9 cellular contexts compared by ENCODE assay signal in genomic region chr12:124188561-124189405, GRCh38.
DNase-seq lines count a peak whose midpoint lies in the region; FAIRE-seq and TF ChIP-seq lines count a peak whose summit lies in the region.
"Had no signal": no experiment of that assay in that cellular context is flagged by ENCODE, and none has a peak within 500 bp of the region (broad histone marks: within the 10 kb centered on the region; RNA-seq: fewer than 3 reads in every experiment).

No MANE protein-coding gene starts in this region.

- H3K27ac Mint-ChIP-seq in CD14-positive monocyte (peak overlapping the region in 1 of 7 donors; percentile 13), mesothelial cell of epicardium (peak overlapping the region; percentile 94)
- H3K27ac Mint-ChIP-seq: activated naive CD4-positive, alpha-beta T cell treated with anti-CD3 and anti-CD28 coated beads, Interleukin-2, amount 50 U/mL, for 72 hours had no signal

- intact Hi-C loops in CD14-positive monocyte (cut with micrococcal nuclease): no loop called here

- TF ChIP-seq CTCF in CD14-positive monocyte (IDR thresholded peaks at IDR 0.05): no peak
- TF ChIP-seq CTCF in bronchial epithelial cell (IDR thresholded peaks at IDR 0.05; ENCODE audit: insufficient read depth, low read length, severe bottlenecking): no peak
- TF ChIP-seq CTCF in mesothelial cell of epicardium (IDR thresholded peaks at IDR 0.05; ENCODE audit: unreplicated experiment): no peak

- no peaks in the 10 kb centered on the region for H3K36me3 ChIP-seq in bronchial epithelial cell (ENCODE audit: control insufficient read depth, insufficient read depth, low read length)

- H3K27me3 ChIP-seq in bronchial epithelial cell (ENCODE audit: control insufficient read depth, insufficient read depth, low read length): no peaks in the 10 kb centered on the region

- H3K27me3 Mint-ChIP-seq in CD14-positive monocyte (ENCODE audit: low read depth in 3 of 3) (peaks cover 0 to 2% (median 2%) of the 10 kb centered on the region in 3 donors), mesothelial cell of epicardium (ENCODE audit: low read depth) (no peaks in the 10 kb centered on the region)

- no peak for FAIRE-seq in bronchial epithelial cell (lab: Jason Lieb, UNC)

- DNase-seq in CD14-positive monocyte (ENCODE audit: low spot score) (peak; percentile 34), NCI-H1436 treated with DMSO at 0.1 percent for 48 hours (lab: John Stamatoyannopoulos, UW) (peak; percentile 43), bronchial epithelial cell (ENCODE audit: low read depth) (peak; percentile 11), mesothelial cell of epicardium (ENCODE audit: low spot score in 2 of 2, unreplicated experiment in 2 of 2) (peak in 1 of 2 experiments; percentile 57), DMS79 treated with DMSO at 0.1 percent for 48 hours (lab: John Stamatoyannopoulos, UW) (no peak), T-helper 9 cell (no peak), OCI-M1 (lab: John Stamatoyannopoulos, UW) (no peak)
- DNase-seq in activated CD4-positive, CD25-positive, alpha-beta regulatory T cell (lab: John Stamatoyannopoulos, UW): no peak

- peaks cover 0 to 5% (median 2%) of the 10 kb centered on the region in 7 donors for H3K9me3 Mint-ChIP-seq in CD14-positive monocyte
- peaks cover 6% of the 10 kb centered on the region for H3K9me3 Mint-ChIP-seq in mesothelial cell of epicardium

- H3K4me3 Mint-ChIP-seq in CD14-positive monocyte: no peak overlapping the region
- no peak overlapping the region for H3K4me3 Mint-ChIP-seq in mesothelial cell of epicardium

- no peak overlapping the region for H3K4me3 ChIP-seq in bronchial epithelial cell (ENCODE audit: low read depth, low read length)

- H3K4me1 Mint-ChIP-seq in CD14-positive monocyte: no peaks in the 10 kb centered on the region
- peaks cover 67% of the 10 kb centered on the region for H3K4me1 Mint-ChIP-seq in mesothelial cell of epicardium

- H3K36me3 Mint-ChIP-seq in CD14-positive monocyte: no peaks in the 10 kb centered on the region
- H3K36me3 Mint-ChIP-seq in mesothelial cell of epicardium: peaks cover 13% of the 10 kb centered on the region
- H3K36me3 Mint-ChIP-seq: activated naive CD4-positive, alpha-beta T cell treated with anti-CD3 and anti-CD28 coated beads, Interleukin-2, amount 50 U/mL, for 72 hours had no signal

Comparison
In these comparisons a context has a peak if more than half of its experiments do, and no peak if none do; other contexts are left out.
1. DNase-seq: peak in CD14-positive monocyte (single experiment), NCI-H1436 treated with DMSO at 0.1 percent for 48 hours (single experiment) and bronchial epithelial cell (single experiment); none in DMS79 treated with DMSO at 0.1 percent for 48 hours (single experiment), T-helper 9 cell (single experiment), OCI-M1 (single experiment) and activated CD4-positive, CD25-positive, alpha-beta regulatory T cell (0 of 4).